ENCODE assay signal across 10 cellular contexts in the genomic region with DNA sequence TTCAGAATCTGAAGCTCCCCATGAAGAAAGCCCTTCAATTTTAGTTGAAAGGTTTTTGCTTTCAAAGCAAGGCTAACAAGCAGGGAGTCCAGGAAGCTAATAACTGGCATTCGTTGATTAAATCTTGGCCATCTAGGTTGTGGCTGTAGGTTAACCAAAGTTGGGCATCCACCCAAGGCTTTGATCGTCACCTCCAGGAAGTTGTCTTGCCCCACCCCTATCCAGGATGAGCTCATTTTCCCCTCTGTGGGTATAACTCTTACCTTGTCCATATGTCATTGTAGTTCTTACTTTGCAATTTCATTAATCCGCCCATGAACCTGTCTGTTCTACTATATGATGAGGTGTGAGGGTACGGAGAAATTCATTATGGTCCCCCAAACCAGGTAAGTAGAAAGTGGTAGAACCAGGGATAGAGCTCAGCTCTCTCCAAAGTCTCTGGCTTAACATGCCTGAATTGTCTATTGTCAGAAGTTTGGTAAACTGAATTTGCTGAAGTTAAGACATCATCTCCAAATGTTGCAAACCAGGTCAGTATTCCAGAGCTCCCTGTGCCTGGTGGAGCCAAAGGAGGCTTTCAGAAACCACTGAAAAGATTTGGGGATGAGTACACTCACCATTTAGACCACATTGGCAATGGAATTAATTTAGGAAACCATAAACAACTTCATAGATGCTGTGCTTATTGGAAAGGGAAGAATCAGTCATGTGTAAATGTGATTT.
DNase-seq lines count a peak whose midpoint lies in the region; ATAC-seq, FAIRE-seq and TF ChIP-seq lines count a peak whose summit lies in the region.
"Had no signal": no experiment of that assay in that cellular context is flagged by ENCODE, and none has a peak within 500 bp of the region (broad histone marks: within the 10 kb centered on the region; RNA-seq: fewer than 3 reads in every experiment).

No MANE protein-coding gene starts in this region.

- H3K4me1 ChIP-seq in A549 (peaks cover 9% of the 10 kb centered on the region; the same call in 2 of the 3 replicates), PC-9 (replicated peaks; ENCODE audit: insufficient read depth) (peaks cover 33% of the 10 kb centered on the region), lower lobe of right lung (peaks cover 36% of the 10 kb centered on the region)

- peak overlapping the region; percentile 53 for H3K4me3 Mint-ChIP-seq in activated T-helper 17 cell treated with anti-CD3 and anti-CD28 coated beads, Interleukin-2, amount 50 U/mL, for 72 hours

- BruUV-seq in PC-9 (replicated peaks; lab: Mats Ljungman, UMichigan): no TSS peak

- no peak for TF ChIP-seq RAD21 in A549 (conservative IDR thresholded peaks at IDR 0.05 in 1 of 2, IDR thresholded peaks at IDR 0.05 in 1 of 2)

- CTCF ChIA-PET in A549 (lab: Yijun Ruan, JAX) (interaction anchor here (1.1 to 1.4 kb wide), 4 partner anchors 15 to 310 kb away, joined by 3 read pairs; no protein-coding TSS in a partner anchor), PC-9 (lab: Charles Lee) (interaction anchor here (1.0 kb wide), 2 partner anchors 16 to 309 kb away, joined by 4 read pairs; no protein-coding TSS in a partner anchor)

- no peaks in the 10 kb centered on the region for H3K27me3 Mint-ChIP-seq in activated T-helper 17 cell treated with anti-CD3 and anti-CD28 coated beads, Interleukin-2, amount 50 U/mL, for 72 hours

- TF ChIP-seq CTCF in A549 (IDR thresholded peaks at IDR 0.05): no peak
- no peak for TF ChIP-seq CTCF in PC-9 (conservative IDR thresholded peaks at IDR 0.05)
- no peak for TF ChIP-seq CTCF in lower lobe of right lung (IDR thresholded peaks at IDR 0.05)

- H2AFZ ChIP-seq in PC-9: no peak overlapping the region

- H3K4me2 ChIP-seq in A549: peak overlapping the region; percentile 20; the same call in 2 of the 3 replicates
- peak overlapping the region; percentile 27 for H3K4me2 ChIP-seq in PC-9

- no peaks in the 10 kb centered on the region for H3K27me3 ChIP-seq in PC-9 (ENCODE audit: insufficient read depth, low read depth)
- H3K27me3 ChIP-seq in lower lobe of right lung (ENCODE audit: low read depth): no peaks in the 10 kb centered on the region
- no peaks in the 10 kb centered on the region for H3K27me3 ChIP-seq in H7 (ENCODE audit: control insufficient read depth, insufficient read depth, low read length)

- no peak for FAIRE-seq in A549 (lab: Jason Lieb, UNC)
- FAIRE-seq: endometrium had no signal

- peak in 1 of 2 experiments; percentile 26; a peak in 1 of 5 replicates for TF ChIP-seq EP300 in A549 (IDR thresholded peaks at IDR 0.05)

- TF ChIP-seq POLR2A in A549 (IDR thresholded peaks at IDR 0.05; ENCODE audit: low read length): no peak

- no peaks in the 10 kb centered on the region for H3K9me2 ChIP-seq in PC-9 (ENCODE audit: insufficient read depth)

- H3K27ac ChIP-seq in A549: peak overlapping the region; percentile 4 to 68; a peak in 4 of 6 replicates
- peak overlapping the region; percentile 30; the same call in 1 of the 2 replicates for H3K27ac ChIP-seq in PC-9
- H3K27ac ChIP-seq in lower lobe of right lung: no peak overlapping the region

- DNase-seq in A549 (ENCODE audit: low read depth in 1 of 2, low spot score in 1 of 2) (peak; percentile 8 to 54), PC-9 (peak; percentile 78 to 90), lower lobe of right lung (no peak), H7 (no peak), cerebellar cortex (ENCODE audit: low spot score) (no peak), posterior cingulate gyrus (no peak)
- DNase-seq: NCI-H774 had no signal

- peak overlapping the region; percentile 20 for H3K27ac Mint-ChIP-seq in activated T-helper 17 cell treated with anti-CD3 and anti-CD28 coated beads, Interleukin-2, amount 50 U/mL, for 72 hours

- H3K9me3 ChIP-seq in A549 (0 out of 3 replicates have a peak, but pooled peaks cover 3% of the 10 kb centered on the region), PC-9 (ENCODE audit: insufficient read depth, low read depth) (0 out of 2 replicates have a peak, but pooled peaks cover 5% of the 10 kb centered on the region), lower lobe of right lung (peaks cover 4% of the 10 kb centered on the region)

- ATAC-seq in A549 (peak; percentile 27 to 42; a peak in 2 of 6 replicates), lower lobe of right lung (peak; percentile 25), GM18870 (IDR thresholded peaks at IDR 0.05; ENCODE audit: unreplicated experiment) (no peak)
- ATAC-seq in activated T-helper 17 cell treated with anti-CD3 and anti-CD28 coated beads, Interleukin-2, amount 50 U/mL, for 72 hours (replicated peaks): peak; percentile 93

- H4K20me1 ChIP-seq in PC-9 (ENCODE audit: insufficient read depth): no peaks in the 10 kb centered on the region

- H3K4me1 Mint-ChIP-seq in activated T-helper 17 cell treated with anti-CD3 and anti-CD28 coated beads, Interleukin-2, amount 50 U/mL, for 72 hours: peaks cover 38% of the 10 kb centered on the region

- H3K9me3 Mint-ChIP-seq in activated T-helper 17 cell treated with anti-CD3 and anti-CD28 coated beads, Interleukin-2, amount 50 U/mL, for 72 hours: peaks cover 7% of the 10 kb centered on the region

- H3K79me2 ChIP-seq in PC-9 (ENCODE audit: low read depth): no peaks in the 10 kb centered on the region

- H3K4me3 ChIP-seq in A549 (no peak overlapping the region), PC-9 (no peak overlapping the region), lower lobe of right lung (no peak overlapping the region), H7 (ENCODE audit: insufficient read depth, low read depth, low read length) (no peak overlapping the region)

- peaks cover 17% of the 10 kb centered on the region for H3K36me3 Mint-ChIP-seq in activated T-helper 17 cell treated with anti-CD3 and anti-CD28 coated beads, Interleukin-2, amount 50 U/mL, for 72 hours (ENCODE audit: low read depth)

- peaks cover 45% of the 10 kb centered on the region for H3F3A ChIP-seq in PC-9 (ENCODE audit: insufficient read depth, low read depth)

- intact Hi-C loops in PC-9 (cut with micrococcal nuclease; ENCODE audit: unreplicated experiment): loop anchor here (2.0 to 5.0 kb wide), 4 partner anchors 126 to 237 kb away; no protein-coding TSS in a partner anchor
- intact Hi-C loops in lower lobe of right lung (cut with DNase I): no loop called here
- intact Hi-C loops in posterior cingulate gyrus (cut with DNase I): loop anchor here (10.0 kb wide), 1 partner anchor 651 kb away; no protein-coding TSS in a partner anchor

- peaks cover 8% of the 10 kb centered on the region; the same call in 1 of the 2 replicates for H3K36me3 ChIP-seq in PC-9 (ENCODE audit: low read depth)
- peaks cover 2% of the 10 kb centered on the region for H3K36me3 ChIP-seq in lower lobe of right lung
- H3K36me3 ChIP-seq in H7 (replicated peaks; ENCODE audit: control insufficient read depth, insufficient read depth, low read length): no peaks in the 10 kb centered on the region

- POLR2A ChIA-PET in A549 (lab: Yijun Ruan, JAX): no interaction called here
- POLR2A ChIA-PET in PC-9 (lab: Charles Lee; ENCODE audit: unreplicated experiment): interaction anchor here (0.6 to 0.9 kb wide), 2 partner anchors 125 to 156 kb away, joined by 4 to 5 read pairs; no protein-coding TSS in a partner anchor

- 63% methylated on average over 4 of the region's 4 CpGs for WGBS in A549 (ENCODE audit: missing lambda C conversion rate)

TF ChIP-seq in A549, 52 proteins besides CTCF, POLR2A, EP300 and RAD21 (continues in another document):
- TF ChIP-seq RNF2 (IDR thresholded peaks at IDR 0.05; ENCODE audit: borderline replicate concordance, low read depth): no peak
- TF ChIP-seq, protein P1, sequence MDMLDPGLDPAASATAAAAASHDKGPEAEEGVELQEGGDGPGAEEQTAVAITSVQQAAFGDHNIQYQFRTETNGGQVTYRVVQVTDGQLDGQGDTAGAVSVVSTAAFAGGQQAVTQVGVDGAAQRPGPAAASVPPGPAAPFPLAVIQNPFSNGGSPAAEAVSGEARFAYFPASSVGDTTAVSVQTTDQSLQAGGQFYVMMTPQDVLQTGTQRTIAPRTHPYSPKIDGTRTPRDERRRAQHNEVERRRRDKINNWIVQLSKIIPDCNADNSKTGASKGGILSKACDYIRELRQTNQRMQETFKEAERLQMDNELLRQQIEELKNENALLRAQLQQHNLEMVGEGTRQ (IDR thresholded peaks at IDR 0.05): no peak
- no peak for TF ChIP-seq KDM5A (IDR thresholded peaks at IDR 0.05)
- TF ChIP-seq, protein P2, sequence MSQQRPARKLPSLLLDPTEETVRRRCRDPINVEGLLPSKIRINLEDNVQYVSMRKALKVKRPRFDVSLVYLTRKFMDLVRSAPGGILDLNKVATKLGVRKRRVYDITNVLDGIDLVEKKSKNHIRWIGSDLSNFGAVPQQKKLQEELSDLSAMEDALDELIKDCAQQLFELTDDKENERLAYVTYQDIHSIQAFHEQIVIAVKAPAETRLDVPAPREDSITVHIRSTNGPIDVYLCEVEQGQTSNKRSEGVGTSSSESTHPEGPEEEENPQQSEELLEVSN (IDR thresholded peaks at IDR 0.05; ENCODE audit: borderline replicate concordance, low read depth): no peak
- TF ChIP-seq, protein P3, sequence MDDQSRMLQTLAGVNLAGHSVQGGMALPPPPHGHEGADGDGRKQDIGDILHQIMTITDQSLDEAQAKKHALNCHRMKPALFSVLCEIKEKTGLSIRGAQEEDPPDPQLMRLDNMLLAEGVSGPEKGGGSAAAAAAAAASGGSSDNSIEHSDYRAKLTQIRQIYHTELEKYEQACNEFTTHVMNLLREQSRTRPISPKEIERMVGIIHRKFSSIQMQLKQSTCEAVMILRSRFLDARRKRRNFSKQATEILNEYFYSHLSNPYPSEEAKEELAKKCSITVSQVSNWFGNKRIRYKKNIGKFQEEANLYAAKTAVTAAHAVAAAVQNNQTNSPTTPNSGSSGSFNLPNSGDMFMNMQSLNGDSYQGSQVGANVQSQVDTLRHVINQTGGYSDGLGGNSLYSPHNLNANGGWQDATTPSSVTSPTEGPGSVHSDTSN (IDR thresholded peaks at IDR 0.05): no peak

Comparison
In these comparisons a context has a peak if more than half of its experiments do, and no peak if none do; other contexts are left out.
1. DNase-seq: peak in A549 (2 of 2) and PC-9 (2 of 2); none in lower lobe of right lung (single experiment), H7 (single experiment), cerebellar cortex (single experiment) and posterior cingulate gyrus (0 of 10).